Comparison of ENCODE assay signal across 31 cellular contexts in genomic region chr18:63247506-63248394, GRCh38.
DNase-seq lines count a peak whose midpoint lies in the region; ATAC-seq, FAIRE-seq and TF ChIP-seq lines count a peak whose summit lies in the region.
"Had no signal": no experiment of that assay in that cellular context is flagged by ENCODE, and none has a peak within 500 bp of the region (broad histone marks: within the 10 kb centered on the region; RNA-seq: fewer than 3 reads in every experiment).

No MANE protein-coding gene starts in this region.

- no peak overlapping the region for H3K4me3 Mint-ChIP-seq in nephron
- no peak overlapping the region for H3K4me3 Mint-ChIP-seq in activated T-helper 2 cell treated with anti-CD3 and anti-CD28 coated beads, Interferon-gamma antibody, Interleukin-2, Interleukin-4, amounts not matched to agents 10 μg/mL and 5 μg/mL and 100 μg/mL, durations not matched to agents 14 hours and 24 hours and 36 hours (ENCODE audit: low read depth)
- H3K4me3 Mint-ChIP-seq: activated CD8-positive, alpha-beta memory T cell treated with anti-CD3 and anti-CD28 coated beads, Interleukin-2, amount 10 ng/mL, durations not matched to agents 7 days and 5 days; activated naive CD4-positive, alpha-beta T cell treated with anti-CD3 and anti-CD28 coated beads, Interleukin-2, amount 10 ng/mL, durations not matched to agents 7 days and 5 days; stimulated activated effector memory CD8-positive, alpha-beta T cell treated with anti-CD3 and anti-CD28 coated beads, Interleukin-12 subunit alpha, Interleukin-12 subunit beta, amount 100 ng/mL, for 72 hours; T-helper 17 cell had no signal

- peaks cover 5% of the 10 kb centered on the region for H3K9me3 Mint-ChIP-seq in nephron
- peaks cover 3% of the 10 kb centered on the region for H3K9me3 Mint-ChIP-seq in activated T-helper 2 cell treated with anti-CD3 and anti-CD28 coated beads, Interferon-gamma antibody, Interleukin-2, Interleukin-4, amounts not matched to agents 10 μg/mL and 5 μg/mL and 100 μg/mL, durations not matched to agents 14 hours and 24 hours and 36 hours

- H3K36me3 Mint-ChIP-seq in nephron (ENCODE audit: low read depth), result peaks cover 9% of the 10 kb centered on the region
- H3K36me3 Mint-ChIP-seq in activated T-helper 2 cell treated with anti-CD3 and anti-CD28 coated beads, Interferon-gamma antibody, Interleukin-2, Interleukin-4, amounts not matched to agents 10 μg/mL and 5 μg/mL and 100 μg/mL, durations not matched to agents 14 hours and 24 hours and 36 hours (ENCODE audit: low read depth), result peaks cover 73% of the 10 kb centered on the region

- H3K4me3 ChIP-seq in DND-41 (ENCODE audit: low read depth in 1 of 2, low read length in 2 of 2) (no peak overlapping the region), GM12878 (no peak overlapping the region), suprapubic skin (no peak overlapping the region), MG63 (no peak overlapping the region)
- H3K4me3 ChIP-seq: heart left ventricle, prostate gland had no signal

- H3K36me3 ChIP-seq in DND-41 (ENCODE audit: insufficient read depth, low read length), result peaks cover 31% of the 10 kb centered on the region
- peaks cover 0 to 16% of the 10 kb centered on the region in 2 experiments; a peak in 2 of 4 replicates for H3K36me3 ChIP-seq in GM12878 (ENCODE audit: control insufficient read depth in 2 of 2, insufficient read depth in 2 of 2, low read length in 1 of 2)
- no peaks in the 10 kb centered on the region for H3K36me3 ChIP-seq in suprapubic skin
- no peaks in the 10 kb centered on the region for H3K36me3 ChIP-seq in MG63
- H3K36me3 ChIP-seq: heart left ventricle, neutrophil, prostate gland had no signal

- no peak overlapping the region for H3K4me2 ChIP-seq in DND-41 (ENCODE audit: insufficient read depth, low read length)
- H3K4me2 ChIP-seq in GM12878 (ENCODE audit: control insufficient read depth, insufficient read depth), result no peak overlapping the region

- no peak for TF ChIP-seq CTCF in DND-41 (IDR thresholded peaks at IDR 0.05; ENCODE audit: borderline replicate concordance, extremely low read depth, low read length, poor library complexity, severe bottlenecking)
- TF ChIP-seq CTCF in GM12878 (IDR thresholded peaks at IDR 0.05 in 2 of 3, conservative IDR thresholded peaks at IDR 0.05 in 1 of 3; ENCODE audit: control insufficient read depth in 2 of 3, extremely low read depth in 1 of 3, insufficient read depth in 1 of 3, low read depth in 3 of 3, low read length in 3 of 3), result no peak
- no peak for TF ChIP-seq CTCF in nephron (IDR thresholded peaks at IDR 0.05; ENCODE audit: unreplicated experiment in 3 of 3)
- TF ChIP-seq CTCF in suprapubic skin (IDR thresholded peaks at IDR 0.05), result no peak

- no peak overlapping the region for H2AFZ ChIP-seq in DND-41 (ENCODE audit: low read depth, low read length)
- no peak overlapping the region for H2AFZ ChIP-seq in GM12878 (ENCODE audit: control insufficient read depth, low read depth, low read length)

- H4K20me1 ChIP-seq in DND-41 (ENCODE audit: insufficient read depth, low read length) (peaks cover 18% of the 10 kb centered on the region; the same call in 1 of the 2 replicates), GM12878 (ENCODE audit: control insufficient read depth, insufficient read depth) (no peaks in the 10 kb centered on the region)

- H3K27me3 ChIP-seq in DND-41 (ENCODE audit: insufficient read depth, low read length, poor library complexity) (no peaks in the 10 kb centered on the region), GM12878 (replicated peaks in 1 of 2; ENCODE audit: control insufficient read depth in 2 of 2, insufficient read depth in 2 of 2, low read length in 1 of 2) (no peaks in the 10 kb centered on the region), suprapubic skin (no peaks in the 10 kb centered on the region), MG63 (no peaks in the 10 kb centered on the region)
- H3K27me3 ChIP-seq: heart left ventricle, neutrophil had no signal

- H3K27ac ChIP-seq in DND-41 (ENCODE audit: low read length) (peak overlapping the region; percentile 49; the same call in 1 of the 2 replicates), GM12878 (ENCODE audit: control insufficient read depth, insufficient read depth) (no peak overlapping the region), suprapubic skin (peak overlapping the region; percentile 45)
- H3K27ac ChIP-seq: C4-2B, HL-60, neutrophil had no signal

- DNase-seq in DND-41 (no peak), GM12878 (ENCODE audit: low read depth, low spot score) (no peak), suprapubic skin (ENCODE audit: low spot score in 2 of 2) (no peak), amniotic stem cell (lab: John Stamatoyannopoulos, UW) (no peak), MG63 (no peak)
- DNase-seq in activated T-helper 2 cell treated with anti-CD3 and anti-CD28 coated beads, Interferon-gamma antibody, Interleukin-2, Interleukin-4, amounts not matched to agents 10 μg/mL and 5 μg/mL and 100 μg/mL, durations not matched to agents 14 hours and 24 hours and 36 hours (ENCODE audit: low spot score), result no peak
- DNase-seq: activated CD4-positive, alpha-beta T cell treated with anti-CD3 and anti-CD28 coated beads, Interleukin-2, amount 50 U/mL, for 4 hours; activated CD8-positive, alpha-beta memory T cell treated with anti-CD3 and anti-CD28 coated beads, Interleukin-2, amount 10 ng/mL, durations not matched to agents 7 days and 5 days; activated naive CD4-positive, alpha-beta T cell treated with anti-CD3 and anti-CD28 coated beads, Interleukin-2, amount 10 ng/mL, durations not matched to agents 7 days and 5 days; activated T-cell treated with anti-CD3 and anti-CD28 coated beads, Interleukin-2, amount 50 U/mL, for 48 hours; anterior cingulate cortex; Caco-2; effector CD4-positive, alpha-beta T cell; HCEC 1CT; heart left ventricle; KG1; MM.1S; NCI-H2029; NCI-H526; PC-3; T-helper 17 cell had no signal

- H3K9me3 ChIP-seq in DND-41 (ENCODE audit: insufficient read depth, low read length, severe bottlenecking) (no peaks in the 10 kb centered on the region), GM12878 (replicated peaks; ENCODE audit: control insufficient read depth, insufficient read depth, low read length) (peaks cover 4% of the 10 kb centered on the region; the same call in 2 of the 3 replicates), suprapubic skin (no peaks in the 10 kb centered on the region), MG63 (no peaks in the 10 kb centered on the region)
- H3K9me3 ChIP-seq: Caco-2, heart left ventricle, neutrophil, prostate gland had no signal

- H3K27ac Mint-ChIP-seq in nephron, result peak overlapping the region; percentile 37 to 70 (median 39)
- H3K27ac Mint-ChIP-seq in activated T-helper 2 cell treated with anti-CD3 and anti-CD28 coated beads, Interferon-gamma antibody, Interleukin-2, Interleukin-4, amounts not matched to agents 10 μg/mL and 5 μg/mL and 100 μg/mL, durations not matched to agents 14 hours and 24 hours and 36 hours, result no peak overlapping the region
- H3K27ac Mint-ChIP-seq: activated CD8-positive, alpha-beta memory T cell treated with anti-CD3 and anti-CD28 coated beads, Interleukin-2, amount 10 ng/mL, durations not matched to agents 7 days and 5 days; activated naive CD4-positive, alpha-beta T cell treated with anti-CD3 and anti-CD28 coated beads, Interleukin-2, amount 10 ng/mL, durations not matched to agents 7 days and 5 days; T-helper 17 cell had no signal

- ATAC-seq in DND-41 (ENCODE audit: insufficient read depth, low read depth), result no peak
- no peak for ATAC-seq in GM12878
- ATAC-seq: activated CD8-positive, alpha-beta memory T cell treated with anti-CD3 and anti-CD28 coated beads, Interleukin-2, amount 10 ng/mL, durations not matched to agents 7 days and 5 days; PC-3; SK-N-SH treated with all-trans-retinoic acid at 6 μM for 48 hours; stimulated activated effector memory CD8-positive, alpha-beta T cell treated with anti-CD3 and anti-CD28 coated beads, Interleukin-12 subunit alpha, Interleukin-12 subunit beta, amount 100 ng/mL, for 72 hours; T-helper 17 cell had no signal

- TF ChIP-seq POLR2A in GM12878 (IDR thresholded peaks at IDR 0.05; ENCODE audit: low read depth, low read length) (no peak), suprapubic skin (IDR thresholded peaks at IDR 0.05) (no peak)

- peaks cover 50% of the 10 kb centered on the region for H3K4me1 Mint-ChIP-seq in nephron
- peaks cover 42% of the 10 kb centered on the region for H3K4me1 Mint-ChIP-seq in activated T-helper 2 cell treated with anti-CD3 and anti-CD28 coated beads, Interferon-gamma antibody, Interleukin-2, Interleukin-4, amounts not matched to agents 10 μg/mL and 5 μg/mL and 100 μg/mL, durations not matched to agents 14 hours and 24 hours and 36 hours (ENCODE audit: low read depth)

- POLR2A ChIA-PET in GM12878 (lab: Charles Lee), result no interaction called here

- CTCF ChIA-PET in GM12878 (lab: Yijun Ruan, JAX), result interaction anchor here (0.6 kb wide), 1 partner anchor 662 kb away, joined by 4 read pairs; no protein-coding TSS in a partner anchor

- TF ChIP-seq EP300 in GM12878 (IDR thresholded peaks at IDR 0.05; ENCODE audit: borderline replicate concordance in 1 of 2, control insufficient read depth in 1 of 2, low read depth in 2 of 2, low read length in 2 of 2), result no peak
- TF ChIP-seq EP300 in suprapubic skin (IDR thresholded peaks at IDR 0.05), result no peak

- no peak for FAIRE-seq in GM12878 (lab: Jason Lieb, UNC)
- FAIRE-seq: colon, G401.6, keratinocyte had no signal

- SMC1A ChIA-PET in GM12878 (lab: Charles Lee; ENCODE audit: uncharacterized antibody, unreplicated experiment), result interaction anchor here (0.7 kb wide), 1 partner anchor 80 kb away, joined by 3 read pairs; no protein-coding TSS in a partner anchor

- H3K27me3 Mint-ChIP-seq in nephron (ENCODE audit: low read depth), result no peaks in the 10 kb centered on the region
- no peaks in the 10 kb centered on the region for H3K27me3 Mint-ChIP-seq in activated T-helper 2 cell treated with anti-CD3 and anti-CD28 coated beads, Interferon-gamma antibody, Interleukin-2, Interleukin-4, amounts not matched to agents 10 μg/mL and 5 μg/mL and 100 μg/mL, durations not matched to agents 14 hours and 24 hours and 36 hours (ENCODE audit: low read depth)
- H3K27me3 Mint-ChIP-seq: activated CD8-positive, alpha-beta memory T cell treated with anti-CD3 and anti-CD28 coated beads, Interleukin-2, amount 10 ng/mL, durations not matched to agents 7 days and 5 days; activated naive CD4-positive, alpha-beta T cell treated with anti-CD3 and anti-CD28 coated beads, Interleukin-2, amount 10 ng/mL, durations not matched to agents 7 days and 5 days; T-helper 17 cell had no signal

- BruUV-seq in GM12878 (replicated peaks; lab: Mats Ljungman, UMichigan), result TSS peak; percentile 2

- RAD21 ChIA-PET in GM12878 (lab: Charles Lee; ENCODE audit: unreplicated experiment), result no interaction called here

- intact Hi-C loops in GM12878 (cut with micrococcal nuclease; ENCODE audit: unreplicated experiment), result no loop called here
- intact Hi-C loops in activated T-helper 2 cell treated with anti-CD3 and anti-CD28 coated beads, Interferon-gamma antibody, Interleukin-2, Interleukin-4, amounts not matched to agents 10 μg/mL and 5 μg/mL and 100 μg/mL, durations not matched to agents 14 hours and 24 hours and 36 hours (cut with micrococcal nuclease), result no loop called here

- peaks cover 91% of the 10 kb centered on the region for H3K79me2 ChIP-seq in DND-41 (ENCODE audit: insufficient read depth, low read length)
- peaks cover 31% of the 10 kb centered on the region for H3K79me2 ChIP-seq in GM12878 (ENCODE audit: control insufficient read depth, insufficient read depth, low read length)

- H3K4me1 ChIP-seq in DND-41 (ENCODE audit: insufficient read depth, low read length), result no peaks in the 10 kb centered on the region
- H3K4me1 ChIP-seq in GM12878 (ENCODE audit: control insufficient read depth, insufficient read depth, low read length), result no peaks in the 10 kb centered on the region
- H3K4me1 ChIP-seq in suprapubic skin, result peaks cover 10% of the 10 kb centered on the region
- H3K4me1 ChIP-seq: Caco-2, prostate gland had no signal

- in situ Hi-C loops in GM12878 (cut with MboI), result no loop called here

- WGBS in GM12878 (ENCODE audit: insufficient coverage, insufficient replicate concordance, low lambda C conversion rate, missing lambda C conversion rate), result 98% methylated on average over 10 of the region's 10 CpGs
- WGBS in suprapubic skin, result 71% methylated on average over 10 of the region's 10 CpGs

- TF ChIP-seq RAD21 in GM12878 (IDR thresholded peaks at IDR 0.05; ENCODE audit: insufficient read depth, low read depth, low read length), result no peak

- H3K9ac ChIP-seq in DND-41 (ENCODE audit: low read depth, low read length) (no peak overlapping the region), GM12878 (ENCODE audit: control insufficient read depth, insufficient read depth, low read length) (no peak overlapping the region)
